ENCODE assay signal across 26 cellular contexts in the genomic region with DNA sequence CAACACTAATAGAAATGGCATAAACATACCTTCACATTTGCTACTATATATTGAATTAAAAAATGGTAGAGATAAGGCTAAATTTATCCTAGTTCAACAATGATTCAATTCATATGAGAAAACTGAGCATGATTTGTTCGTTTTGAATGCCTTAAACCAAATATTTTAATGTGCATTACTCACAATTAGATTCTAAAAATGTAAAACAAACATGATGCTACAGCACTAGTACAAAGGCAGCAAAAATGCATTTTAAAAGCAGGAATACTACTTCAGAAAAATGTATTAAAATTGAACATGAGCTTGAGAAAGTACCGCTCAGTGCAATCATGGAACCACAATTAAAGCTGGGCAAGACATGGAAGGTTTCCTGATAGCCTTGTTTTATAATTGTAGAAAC.
"Had no signal": no experiment of that assay in that cellular context is flagged by ENCODE, and none has a peak within 500 bp of the region (broad histone marks: within the 10 kb centered on the region; RNA-seq: fewer than 3 reads in every experiment).

No MANE protein-coding gene starts in this region.

- DNase-seq: stimulated activated CD4-positive, alpha-beta T cell treated with anti-CD3 and anti-CD28 coated beads, Interleukin-2, amount 100 ng/mL, for 48 hours; stimulated activated CD4-positive, alpha-beta T cell treated with anti-CD3 and anti-CD28 coated beads, Interleukin-4, amount 100 ng/mL, for 1 hour; stimulated activated CD4-positive, alpha-beta T cell treated with anti-CD3 and anti-CD28 coated beads, Interleukin-4, amount 100 ng/mL, for 24 hours; stimulated activated CD4-positive, alpha-beta T cell treated with anti-CD3 and anti-CD28 coated beads, Interleukin-4, amount 100 ng/mL, for 4 hours; stimulated activated CD8-positive, alpha-beta memory T cell treated with anti-CD3 and anti-CD28 coated beads, Interleukin-4, amount 100 ng/mL, for 48 hours; stimulated activated naive B cell treated with anti-CD40 and anti-IgM and Interleukin-4, amounts not matched to agents 10 μg/mL and 1 μg/mL and 100 μg/mL, for 72 hours; stimulated activated naive CD4-positive, alpha-beta T cell; stimulated activated naive CD4-positive, alpha-beta T cell treated with Interleukin-2 at 50 U/mL for 16 hours; stimulated activated naive CD8-positive, alpha-beta T cell treated with anti-CD3 and anti-CD28 coated beads, Interleukin-15, amount 100 ng/mL, for 72 hours; stimulated activated naive CD8-positive, alpha-beta T cell treated with anti-CD3 and anti-CD28 coated beads, Interleukin-15, Interleukin-2, amounts not matched to agents 100 U/mL and 50 U/mL, for 24 hours; stomach; substantia nigra; testis; thyroid gland; tibial artery; transverse colon; trophoblast cell; upper lobe of left lung; upper lobe of right lung; uterus had no signal

- ATAC-seq: stimulated activated effector memory CD8-positive, alpha-beta T cell treated with anti-CD3 and anti-CD28 coated beads, Interleukin-12 subunit alpha, Interleukin-12 subunit beta, amount 100 ng/mL, for 72 hours; stimulated activated memory B cell treated with anti-CD40 and anti-IgM and Interleukin-4, amounts not matched to agents 10 μg/mL and 1 μg/mL and 100 μg/mL, for 72 hours; stimulated activated naive B cell treated with anti-CD40 and anti-IgM and Interleukin-4, amounts not matched to agents 10 μg/mL and 1 μg/mL and 100 μg/mL, for 72 hours; stimulated activated naive CD8-positive, alpha-beta T cell treated with anti-CD3 and anti-CD28 coated beads, Interleukin-15, amount 100 ng/mL, for 72 hours; stimulated activated naive CD8-positive, alpha-beta T cell treated with anti-CD3 and anti-CD28 coated beads, Interleukin-15, Interleukin-2, amounts not matched to agents 100 U/mL and 50 U/mL, for 24 hours; upper lobe of right lung had no signal

- H3K4me1 ChIP-seq: stomach, suprapubic skin, testis, tibial nerve, transverse colon, upper lobe of left lung, upper lobe of right lung, uterus, vagina had no signal

- H3K27ac ChIP-seq: stomach, suprapubic skin, testis, thoracic aorta, thyroid gland, tibial artery, tibial nerve, transverse colon, upper lobe of left lung, upper lobe of right lung, uterus, vagina had no signal

- H3K4me3 ChIP-seq: stomach, suprapubic skin, testis, thoracic aorta, thyroid gland, tibial artery, tibial nerve, transverse colon, upper lobe of left lung, upper lobe of right lung, uterus, vagina had no signal

- H3K9me3 ChIP-seq: stomach, suprapubic skin, testis, thoracic aorta, thyroid gland, tibial artery, tibial nerve, transverse colon, upper lobe of left lung, upper lobe of right lung, uterus, vagina had no signal

- H3K27me3 ChIP-seq: stomach, suprapubic skin, testis, thyroid gland, tibial artery, tibial nerve, transverse colon, upper lobe of left lung, upper lobe of right lung, uterus, vagina had no signal

- H3K36me3 ChIP-seq: stomach, suprapubic skin, thoracic aorta, thyroid gland, tibial artery, tibial nerve, transverse colon, upper lobe of left lung, upper lobe of right lung, uterus, vagina had no signal
